Comparison of ENCODE assay signal across 19 cellular contexts in genomic region chr4:82814034-82814433, GRCh38. TPM values are rescaled to one million over a fixed set of nuclear protein-coding genes. Genes with fewer than 3 reads are reported as not detected.
DNase-seq lines count a peak whose midpoint lies in the region; ATAC-seq and TF ChIP-seq lines count a peak whose summit lies in the region.
"Had no signal": no experiment of that assay in that cellular context is flagged by ENCODE, and none has a peak within 500 bp of the region (broad histone marks: within the 10 kb centered on the region; RNA-seq: fewer than 3 reads in every experiment).

No MANE protein-coding gene starts in this region.

- WGBS in SK-N-SH (ENCODE audit: low lambda C conversion rate): 90% methylated on average over 1 of the region's 1 CpG

- H3K4me2 ChIP-seq in SK-N-SH: no peak overlapping the region
- H3K4me2 ChIP-seq: BLaER1 had no signal

- no peak overlapping the region; a peak in 1 of 4 replicates for H3K27ac ChIP-seq in SK-N-SH (ENCODE audit: low read depth in 2 of 2, low read length in 1 of 2)
- no peak overlapping the region for H3K27ac ChIP-seq in HEK293 (ENCODE audit: extremely low read depth, low read depth, low read length)
- no peak overlapping the region for H3K27ac ChIP-seq in naive thymus-derived CD4-positive, alpha-beta T cell (ENCODE audit: low read depth, low read length)
- H3K27ac ChIP-seq: BLaER1, C4-2B had no signal

- H3K27me3 Mint-ChIP-seq in osteocyte (ENCODE audit: unreplicated experiment): no peaks in the 10 kb centered on the region
- no peaks in the 10 kb centered on the region for H3K27me3 Mint-ChIP-seq in naive thymus-derived CD4-positive, alpha-beta T cell
- H3K27me3 Mint-ChIP-seq: B cell; CD4-positive, CD25-positive, alpha-beta regulatory T cell; CD8-positive, alpha-beta memory T cell had no signal

- H2AFZ ChIP-seq in SK-N-SH (ENCODE audit: low read depth): no peak overlapping the region
- H2AFZ ChIP-seq: GM23248 had no signal

- no peaks in the 10 kb centered on the region for H3K9me2 ChIP-seq in SK-N-SH

- peaks cover 22% of the 10 kb centered on the region for H3K4me1 Mint-ChIP-seq in osteocyte (ENCODE audit: unreplicated experiment)
- peaks cover 0 to 6% (median 0%) of the 10 kb centered on the region in 7 donors for H3K4me1 Mint-ChIP-seq in naive thymus-derived CD4-positive, alpha-beta T cell
- H3K4me1 Mint-ChIP-seq: B cell had no signal

- H3K4me3 ChIP-seq in SK-N-SH (ENCODE audit: low read depth in 2 of 2, low read length in 1 of 2) (no peak overlapping the region), HEK293 (ENCODE audit: low read depth, low read length) (no peak overlapping the region)
- no peak overlapping the region for H3K4me3 ChIP-seq in naive thymus-derived CD4-positive, alpha-beta T cell (ENCODE audit: low read length)
- H3K4me3 ChIP-seq: BLaER1, GM12878, GM23248 had no signal

- H3K4me1 ChIP-seq in SK-N-SH (ENCODE audit: control insufficient read depth in 1 of 2, insufficient read depth in 2 of 2, low read depth in 1 of 2, low read length in 1 of 2): peaks cover 0 to 6% of the 10 kb centered on the region in 2 experiments; a peak in 1 of 4 replicates
- H3K4me1 ChIP-seq in HEK293 (ENCODE audit: control insufficient read depth, insufficient read depth, low read length): no peaks in the 10 kb centered on the region
- H3K4me1 ChIP-seq in naive thymus-derived CD4-positive, alpha-beta T cell (ENCODE audit: control insufficient read depth in 2 of 2, insufficient read depth in 2 of 2, low read length in 2 of 2): no peaks in the 10 kb centered on the region

- POLR2A ChIA-PET in SK-N-SH (lab: Yijun Ruan, JAX) (no interaction called here), HEK293 (lab: Yijun Ruan, JAX) (no interaction called here)
- POLR2A ChIA-PET in naive thymus-derived CD4-positive, alpha-beta T cell (lab: Charles Lee): no interaction called here

- peaks cover 24% of the 10 kb centered on the region for H3K36me3 Mint-ChIP-seq in osteocyte (ENCODE audit: unreplicated experiment)
- peaks cover 0 to 23% (median 10%) of the 10 kb centered on the region in 5 donors for H3K36me3 Mint-ChIP-seq in naive thymus-derived CD4-positive, alpha-beta T cell

- peaks cover 8 to 23% of the 10 kb centered on the region in 2 experiments for H3K36me3 ChIP-seq in SK-N-SH (replicated peaks in 1 of 2; ENCODE audit: control insufficient read depth in 1 of 2, insufficient read depth in 2 of 2, low read length in 1 of 2)
- H3K36me3 ChIP-seq in HEK293 (ENCODE audit: control insufficient read depth in 2 of 2, insufficient read depth in 1 of 2, low read length in 2 of 2): peaks cover 0 to 20% of the 10 kb centered on the region in 2 experiments; a peak in 2 of 3 replicates
- peaks cover 0 to 15% (median 0%) of the 10 kb centered on the region in 3 experiments for H3K36me3 ChIP-seq in naive thymus-derived CD4-positive, alpha-beta T cell (ENCODE audit: control insufficient read depth in 2 of 3, insufficient read depth in 3 of 3, low read length in 3 of 3)

- intact Hi-C loops in naive thymus-derived CD4-positive, alpha-beta T cell (cut with micrococcal nuclease): no loop called here

- no peak for ATAC-seq in SK-N-SH treated with all-trans-retinoic acid at 6 μM for 48 hours
- no peak for ATAC-seq in naive thymus-derived CD4-positive, alpha-beta T cell
- ATAC-seq: GM12878 had no signal

- H3K27ac Mint-ChIP-seq in osteocyte (ENCODE audit: unreplicated experiment): peak overlapping the region; percentile 14
- H3K27ac Mint-ChIP-seq in naive thymus-derived CD4-positive, alpha-beta T cell: peak overlapping the region in 4 of 9 donors; percentile 16 to 52 (median 40)
- H3K27ac Mint-ChIP-seq: B cell; CD4-positive, CD25-positive, alpha-beta regulatory T cell had no signal

- TF ChIP-seq RAD21 in SK-N-SH (IDR thresholded peaks at IDR 0.05; ENCODE audit: low read length): no peak

- no peak for TF ChIP-seq EP300 in SK-N-SH (IDR thresholded peaks at IDR 0.05; ENCODE audit: borderline replicate concordance in 1 of 2, low read depth in 1 of 2, low read length in 1 of 2)

- H3K9me3 ChIP-seq in SK-N-SH (no peaks in the 10 kb centered on the region), HEK293 (ENCODE audit: control insufficient read depth, insufficient read depth, low read depth, low read length) (no peaks in the 10 kb centered on the region)
- H3K9me3 ChIP-seq in naive thymus-derived CD4-positive, alpha-beta T cell (ENCODE audit: control insufficient read depth in 2 of 3, low read length in 3 of 3): no peaks in the 10 kb centered on the region
- H3K9me3 ChIP-seq: BLaER1 had no signal

- H3K4me3 Mint-ChIP-seq in osteocyte (ENCODE audit: unreplicated experiment): no peak overlapping the region
- H3K4me3 Mint-ChIP-seq in naive thymus-derived CD4-positive, alpha-beta T cell: no peak overlapping the region
- H3K4me3 Mint-ChIP-seq: B cell; CD4-positive, CD25-positive, alpha-beta regulatory T cell; CD8-positive, alpha-beta memory T cell had no signal

- no peaks in the 10 kb centered on the region for H4K20me1 ChIP-seq in SK-N-SH (ENCODE audit: insufficient read depth)
- H4K20me1 ChIP-seq: BLaER1 had no signal

- peak; percentile 42 for DNase-seq in SK-N-SH
- no peak for DNase-seq in osteocyte (ENCODE audit: extremely low spot score, unreplicated experiment)
- DNase-seq in naive thymus-derived CD4-positive, alpha-beta T cell: no peak
- DNase-seq in activated gamma-delta T cell treated with Interleukin-2 at 50 U/mL for 16 hours: no peak
- DNase-seq: CD4-positive, CD25-positive, alpha-beta regulatory T cell; CD8-positive, alpha-beta memory T cell; DMS 273 treated with DMSO at 0.1 percent for 48 hours; DMS79; EL; GDM1; GM23248; H7; HCEC 1CT had no signal

- H3K9me3 Mint-ChIP-seq in osteocyte (ENCODE audit: unreplicated experiment): no peaks in the 10 kb centered on the region
- no peaks in the 10 kb centered on the region for H3K9me3 Mint-ChIP-seq in naive thymus-derived CD4-positive, alpha-beta T cell
- H3K9me3 Mint-ChIP-seq: CD8-positive, alpha-beta memory T cell had no signal

- H3K9ac ChIP-seq in SK-N-SH: no peak overlapping the region
- H3K9ac ChIP-seq: BLaER1, GM23248 had no signal

- no peaks in the 10 kb centered on the region for H3K27me3 ChIP-seq in SK-N-SH (ENCODE audit: insufficient read depth)
- H3K27me3 ChIP-seq in naive thymus-derived CD4-positive, alpha-beta T cell (ENCODE audit: control insufficient read depth in 2 of 2, insufficient read depth in 2 of 2, low read length in 2 of 2): no peaks in the 10 kb centered on the region
- H3K27me3 ChIP-seq: BLaER1 had no signal

- CTCF ChIA-PET in SK-N-SH (lab: Yijun Ruan, JAX) (interaction anchor here (1.1 to 3.4 kb wide), 4 partner anchors 9 to 254 kb away, joined by 3 to 12 read pairs (median 3); no protein-coding TSS in a partner anchor), HEK293 (lab: Yijun Ruan, JAX) (no interaction called here)
- CTCF ChIA-PET in naive thymus-derived CD4-positive, alpha-beta T cell (lab: Charles Lee): no interaction called here

- TF ChIP-seq CTCF in SK-N-SH (IDR thresholded peaks at IDR 0.05): no peak
- no peak for TF ChIP-seq CTCF in HEK293 (tag by site-specific recombination; IDR thresholded peaks at IDR 0.05)
- no peak for TF ChIP-seq CTCF in osteocyte (IDR thresholded peaks at IDR 0.05)

- H3K79me2 ChIP-seq in SK-N-SH (ENCODE audit: insufficient read depth): no peaks in the 10 kb centered on the region

- H3F3A ChIP-seq in SK-N-SH (replicated peaks; ENCODE audit: insufficient read depth): peaks cover 43% of the 10 kb centered on the region

TF ChIP-seq in SK-N-SH, 30 proteins besides CTCF, POLR2A, EP300 and RAD21:
- no peak for TF ChIP-seq EZH2phosphoT487 (IDR thresholded peaks at IDR 0.05; ENCODE audit: borderline replicate concordance, low read depth)
- TF ChIP-seq GATA2 (CRISPR knock-in tag; IDR thresholded peaks at IDR 0.05): peak; percentile 41

TF ChIP-seq in SK-N-SH treated with all-trans-retinoic acid at 6 μM for 48 hours, 23 proteins besides CTCF, POLR2A, EP300 and RAD21 (continues in another document):
- TF ChIP-seq PATZ1 (CRISPR knock-in tag; IDR thresholded peaks at IDR 0.05; ENCODE audit: borderline replicate concordance) (no peak), ZNF565 (CRISPR knock-in tag; conservative IDR thresholded peaks at IDR 0.05; ENCODE audit: low read depth) (no peak)

TF ChIP-seq in HEK293, 187 proteins besides CTCF, POLR2A, EP300 and RAD21 (continues in another document):
- TF ChIP-seq ZNF624 (tag by site-specific recombination; IDR thresholded peaks at IDR 0.05): no peak
- TF ChIP-seq ZNF26 (tag by site-specific recombination; IDR thresholded peaks at IDR 0.05): no peak
- TF ChIP-seq ZBTB8A (tag by site-specific recombination; IDR thresholded peaks at IDR 0.05): peak; percentile 37; the same call in 1 of the 2 replicates
- no peak for TF ChIP-seq KLF17 (tag by site-specific recombination; IDR thresholded peaks at IDR 0.05)
- TF ChIP-seq ZNF600 (tag by site-specific recombination; IDR thresholded peaks at IDR 0.05): 0 out of 2 replicates have a peak, but pooled peaks have one; percentile 37
- TF ChIP-seq HOXA7 (CRISPR knock-in tag; IDR thresholded peaks at IDR 0.05; ENCODE audit: borderline replicate concordance): no peak
- TF ChIP-seq ZNF610 (tag by site-specific recombination; IDR thresholded peaks at IDR 0.05; ENCODE audit: borderline replicate concordance): no peak

RNA-seq across cellular contexts. Expression of gene SCD5, which starts 15.4 kb away (rescaled TPM):
- polyA plus RNA-seq in SK-N-SH (2012; rRNA removed): 23.7 and 28.0 TPM in 2 replicates
- 25.6 and 27.2 TPM in 2 replicates for polyA plus RNA-seq in SK-N-SH (2012; cell fraction: cytosol; rRNA removed)
- polyA plus RNA-seq in SK-N-SH (2012; cell fraction: nucleus; rRNA removed): 11.2 and 15.2 TPM in 2 replicates
- 23.7 and 23.9 TPM in 2 replicates for total RNA-seq in osteocyte
- total RNA-seq in naive thymus-derived CD4-positive, alpha-beta T cell: 1 to 10 TPM in 1 of 5 experiments, under 1 TPM in 2, not detected in 2; 0.13 to 1.5 (median 0.44) TPM
- not detected for polyA plus RNA-seq in naive thymus-derived CD4-positive, alpha-beta T cell
- total RNA-seq: B cell had no signal
